Comparison of ENCODE assay signal across 8 cellular contexts in the genomic region with DNA sequence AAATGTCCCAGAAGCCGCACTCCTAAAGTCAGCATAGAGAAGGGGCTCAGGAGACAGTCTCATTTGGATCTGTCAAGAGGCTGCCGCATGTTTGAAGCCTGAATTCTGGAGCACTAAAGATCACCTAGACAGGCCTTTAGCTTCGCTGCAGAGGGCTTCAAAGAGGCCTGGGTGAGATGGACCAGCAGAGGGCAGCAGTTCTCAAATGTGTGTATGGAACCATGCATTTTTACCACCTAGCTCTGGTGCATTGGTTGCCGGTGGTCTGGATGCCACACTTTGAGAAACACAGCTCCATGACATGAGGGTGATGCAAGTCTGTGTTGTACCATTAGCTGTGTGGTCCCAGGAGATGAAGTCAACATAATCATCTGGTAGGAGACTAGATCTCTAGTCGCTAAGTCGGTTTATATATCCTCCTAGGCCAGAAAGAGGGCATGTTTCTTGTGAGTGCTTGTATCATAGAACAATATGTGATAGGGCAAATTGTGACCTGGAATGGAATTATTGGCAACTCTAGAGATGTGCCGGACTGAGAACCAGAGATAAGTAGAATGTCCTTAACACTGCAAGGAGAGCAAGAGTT.
A peak's percentile ranks its signal among the peaks of the same experiment; 100 is the strongest.
DNase-seq lines count a peak whose midpoint lies in the region; ATAC-seq and TF ChIP-seq lines count a peak whose summit lies in the region.

No MANE protein-coding gene starts in this region.

- no peak overlapping the region for H3K9ac ChIP-seq in neural progenitor cell

- no peaks in the 10 kb centered on the region for H3K36me3 ChIP-seq in PC-9 (ENCODE audit: low read depth)
- H3K36me3 ChIP-seq in neural progenitor cell: no peaks in the 10 kb centered on the region

- intact Hi-C loops in PC-9 (cut with micrococcal nuclease; ENCODE audit: unreplicated experiment): loop anchor here (5.0 to 10.0 kb wide), 2 partner anchors 66 to 146 kb away; partner anchors contain the start of gene KIAA0319

- no peaks in the 10 kb centered on the region for H3K36me3 Mint-ChIP-seq in neural progenitor cell

- POLR2A ChIA-PET in PC-9 (lab: Charles Lee; ENCODE audit: unreplicated experiment): interaction anchor here (0.6 kb wide), 1 partner anchor 120 kb away, joined by 8 read pairs; no protein-coding TSS in a partner anchor

- no peaks in the 10 kb centered on the region for H3K9me3 Mint-ChIP-seq in neural progenitor cell
- no peaks in the 10 kb centered on the region for H3K9me3 Mint-ChIP-seq in stimulated activated naive CD8-positive, alpha-beta T cell treated with anti-CD3 and anti-CD28 coated beads, Interleukin-15, amount 100 ng/mL, for 72 hours

- CTCF ChIA-PET in PC-9 (lab: Charles Lee): interaction anchor here (0.5 to 0.6 kb wide), 3 partner anchors 160 to 515 kb away, joined by 3 read pairs; no protein-coding TSS in a partner anchor

- peaks cover 7% of the 10 kb centered on the region for H3K4me1 Mint-ChIP-seq in neural progenitor cell
- peaks cover 6% of the 10 kb centered on the region for H3K4me1 Mint-ChIP-seq in stimulated activated naive CD8-positive, alpha-beta T cell treated with anti-CD3 and anti-CD28 coated beads, Interleukin-15, amount 100 ng/mL, for 72 hours

- H3F3A ChIP-seq in PC-9 (ENCODE audit: insufficient read depth, low read depth): peaks cover 29% of the 10 kb centered on the region; the same call in 1 of the 2 replicates
- no peaks in the 10 kb centered on the region for H3F3A ChIP-seq in neural progenitor cell (ENCODE audit: low read depth)

- DNase-seq in C1 segment of cervical spinal cord (lab: John Stamatoyannopoulos, UW) (peak in 12 of 14 donors; percentile 3 to 53 (median 28)), HuH-7.5 (ENCODE audit: low spot score) (peak; percentile 24), PC-9 (peak in 1 of 2 experiments; percentile 60), fibroblast of mammary gland (ENCODE audit: low read depth) (peak; percentile 58), neural progenitor cell (ENCODE audit: low spot score) (peak; percentile 85)
- peak; percentile 77 for DNase-seq in activated T-cell treated with anti-CD3 and anti-CD28 coated beads, Interleukin-2, amount 50 U/mL, for 1 hour
- DNase-seq in stimulated activated naive CD8-positive, alpha-beta T cell treated with anti-CD3 and anti-CD28 coated beads, Interleukin-15, amount 100 ng/mL, for 72 hours: peak; percentile 68 to 73

- H3K4me2 ChIP-seq in PC-9 (no peak overlapping the region), neural progenitor cell (no peak overlapping the region)

- H2AFZ ChIP-seq in PC-9 (no peak overlapping the region), neural progenitor cell (replicated peaks) (no peak overlapping the region)

- H3K4me3 Mint-ChIP-seq in neural progenitor cell: no peak overlapping the region
- no peak overlapping the region for H3K4me3 Mint-ChIP-seq in stimulated activated naive CD8-positive, alpha-beta T cell treated with anti-CD3 and anti-CD28 coated beads, Interleukin-15, amount 100 ng/mL, for 72 hours

- ATAC-seq in GM19351 (IDR thresholded peaks at IDR 0.05; ENCODE audit: unreplicated experiment): peak; percentile 80
- peak; percentile 93 for ATAC-seq in stimulated activated naive CD8-positive, alpha-beta T cell treated with anti-CD3 and anti-CD28 coated beads, Interleukin-15, amount 100 ng/mL, for 72 hours

- H3K27me3 ChIP-seq in PC-9 (ENCODE audit: insufficient read depth, low read depth) (no peaks in the 10 kb centered on the region), neural progenitor cell (no peaks in the 10 kb centered on the region)

- peak; percentile 88 for TF ChIP-seq CTCF in PC-9 (conservative IDR thresholded peaks at IDR 0.05)
- peak; percentile 87 for TF ChIP-seq CTCF in fibroblast of mammary gland (conservative IDR thresholded peaks at IDR 0.05; ENCODE audit: control insufficient read depth, insufficient read depth, low read depth, low read length)
- TF ChIP-seq CTCF in neural progenitor cell (IDR thresholded peaks at IDR 0.05): peak; percentile 86

- H3K9me3 ChIP-seq in PC-9 (ENCODE audit: insufficient read depth, low read depth) (no peaks in the 10 kb centered on the region), neural progenitor cell (ENCODE audit: low read depth) (no peaks in the 10 kb centered on the region)

- no TSS peak for BruUV-seq in PC-9 (replicated peaks; lab: Mats Ljungman, UMichigan)

- H3K9me2 ChIP-seq in PC-9 (ENCODE audit: insufficient read depth): no peaks in the 10 kb centered on the region

- no peaks in the 10 kb centered on the region for H3K27me3 Mint-ChIP-seq in neural progenitor cell (ENCODE audit: insufficient read depth, low read depth)
- H3K27me3 Mint-ChIP-seq in stimulated activated naive CD8-positive, alpha-beta T cell treated with anti-CD3 and anti-CD28 coated beads, Interleukin-15, amount 100 ng/mL, for 72 hours: no peaks in the 10 kb centered on the region

- H3K4me1 ChIP-seq in PC-9 (replicated peaks; ENCODE audit: insufficient read depth) (peaks cover 26% of the 10 kb centered on the region), neural progenitor cell (no peaks in the 10 kb centered on the region)

- H3K4me3 ChIP-seq in PC-9 (no peak overlapping the region), fibroblast of mammary gland (ENCODE audit: control insufficient read depth, low read depth, low read length) (no peak overlapping the region), neural progenitor cell (no peak overlapping the region)

- H3K79me2 ChIP-seq in PC-9 (ENCODE audit: low read depth): no peaks in the 10 kb centered on the region
- no peaks in the 10 kb centered on the region for H3K79me2 ChIP-seq in neural progenitor cell (ENCODE audit: low read depth)

- no peak overlapping the region for H3K27ac ChIP-seq in PC-9
- H3K27ac ChIP-seq in neural progenitor cell: no peak overlapping the region

- H4K20me1 ChIP-seq in PC-9 (ENCODE audit: insufficient read depth): no peaks in the 10 kb centered on the region
- no peaks in the 10 kb centered on the region for H4K20me1 ChIP-seq in neural progenitor cell (ENCODE audit: low read depth)

- H3K27ac Mint-ChIP-seq in neural progenitor cell: no peak overlapping the region
- no peak overlapping the region for H3K27ac Mint-ChIP-seq in stimulated activated naive CD8-positive, alpha-beta T cell treated with anti-CD3 and anti-CD28 coated beads, Interleukin-15, amount 100 ng/mL, for 72 hours
